15 cellular contexts compared by ENCODE assay signal in genomic region chr20:49161428-49162152, GRCh38. TPM values are rescaled to one million over a fixed set of nuclear protein-coding genes. Genes with fewer than 3 reads are reported as not detected.
A peak's percentile ranks its signal among the peaks of the same experiment; 100 is the strongest.
DNase-seq lines count a peak whose midpoint lies in the region; ATAC-seq and TF ChIP-seq lines count a peak whose summit lies in the region.
"Had no signal": no experiment of that assay in that cellular context is flagged by ENCODE, and none has a peak within 500 bp of the region (broad histone marks: within the 10 kb centered on the region; RNA-seq: fewer than 3 reads in every experiment).

No MANE protein-coding gene starts in this region.

- H3K9me3 ChIP-seq in RWPE2 (ENCODE audit: severe bottlenecking), result no peaks in the 10 kb centered on the region
- H3K9me3 ChIP-seq in upper lobe of left lung, result no peaks in the 10 kb centered on the region
- H3K9me3 ChIP-seq: pancreas had no signal

- H3K4me1 ChIP-seq in RWPE2 (ENCODE audit: insufficient read depth, poor library complexity, severe bottlenecking) (peaks cover 3% of the 10 kb centered on the region), foreskin keratinocyte (peaks cover 4% of the 10 kb centered on the region), upper lobe of left lung (peaks cover 1 to 16% (median 7%) of the 10 kb centered on the region in 4 donors)

- no peak for TF ChIP-seq EP300 in upper lobe of left lung (IDR thresholded peaks at IDR 0.05)

- H3K27me3 ChIP-seq in RWPE2 (ENCODE audit: insufficient read depth, poor library complexity, severe bottlenecking), result no peaks in the 10 kb centered on the region
- H3K27me3 ChIP-seq in foreskin keratinocyte, result no peaks in the 10 kb centered on the region
- no peaks in the 10 kb centered on the region for H3K27me3 ChIP-seq in upper lobe of left lung
- H3K27me3 ChIP-seq: pancreas had no signal

- TF ChIP-seq CTCF in RWPE2 (IDR thresholded peaks at IDR 0.05; ENCODE audit: poor library complexity, severe bottlenecking) (no peak), foreskin keratinocyte (conservative IDR thresholded peaks at IDR 0.05) (no peak), type B pancreatic cell (conservative IDR thresholded peaks at IDR 0.05) (no peak), upper lobe of left lung (IDR thresholded peaks at IDR 0.05) (no peak)

- no peak overlapping the region for H3K4me3 Mint-ChIP-seq in stimulated activated naive CD8-positive, alpha-beta T cell treated with anti-CD3 and anti-CD28 coated beads, Interleukin-15, Interleukin-2, amounts not matched to agents 100 ng/mL and 50 ng/mL, for 24 hours
- no peak overlapping the region for H3K4me3 Mint-ChIP-seq in stimulated activated naive CD8-positive, alpha-beta T cell treated with anti-CD3 and anti-CD28 coated beads, Interleukin-15, amount 100 ng/mL, for 72 hours
- no peak overlapping the region for H3K4me3 Mint-ChIP-seq in type B pancreatic cell
- H3K4me3 Mint-ChIP-seq: stimulated activated memory B cell treated with anti-CD40 and anti-IgM and Interleukin-4, amounts not matched to agents 10 μg/mL and 1 μg/mL and 100 μg/mL, for 72 hours had no signal

- no peak for DNase-seq in stimulated activated naive CD8-positive, alpha-beta T cell treated with anti-CD3 and anti-CD28 coated beads, Interleukin-15, amount 100 ng/mL, for 72 hours
- DNase-seq in RWPE2 (ENCODE audit: low spot score) (no peak), foreskin keratinocyte (peak; percentile 10 to 49), type B pancreatic cell (ENCODE audit: extremely low spot score, unreplicated experiment) (no peak), upper lobe of left lung (no peak), NCI-H1417 treated with DMSO at 0.1 percent for 48 hours (lab: John Stamatoyannopoulos, UW) (no peak), HK-2 (ENCODE audit: unreplicated experiment) (no peak)
- DNase-seq: activated naive CD4-positive, alpha-beta T cell treated with Interleukin-2 at 50 U/mL for 16 hours; left cardiac atrium; NCI-H187; NCI-H510A treated with DMSO at 0.1 percent for 48 hours; pancreas had no signal

- peaks cover 49% of the 10 kb centered on the region for H3K4me1 Mint-ChIP-seq in stimulated activated naive CD8-positive, alpha-beta T cell treated with anti-CD3 and anti-CD28 coated beads, Interleukin-15, Interleukin-2, amounts not matched to agents 100 ng/mL and 50 ng/mL, for 24 hours (ENCODE audit: low read depth)
- H3K4me1 Mint-ChIP-seq in stimulated activated naive CD8-positive, alpha-beta T cell treated with anti-CD3 and anti-CD28 coated beads, Interleukin-15, amount 100 ng/mL, for 72 hours, result peaks cover 64% of the 10 kb centered on the region
- H3K4me1 Mint-ChIP-seq in type B pancreatic cell (ENCODE audit: unreplicated experiment), result peaks cover 11% of the 10 kb centered on the region

- no peak overlapping the region for H3K27ac ChIP-seq in RWPE2 (ENCODE audit: poor library complexity, severe bottlenecking)
- peak overlapping the region; percentile 14 for H3K27ac ChIP-seq in foreskin keratinocyte
- H3K27ac ChIP-seq in upper lobe of left lung, result no peak overlapping the region
- H3K27ac ChIP-seq: pancreas had no signal

- no peaks in the 10 kb centered on the region for H3K9me3 Mint-ChIP-seq in stimulated activated naive CD8-positive, alpha-beta T cell treated with anti-CD3 and anti-CD28 coated beads, Interleukin-15, Interleukin-2, amounts not matched to agents 100 ng/mL and 50 ng/mL, for 24 hours
- no peaks in the 10 kb centered on the region for H3K9me3 Mint-ChIP-seq in stimulated activated naive CD8-positive, alpha-beta T cell treated with anti-CD3 and anti-CD28 coated beads, Interleukin-15, amount 100 ng/mL, for 72 hours
- H3K9me3 Mint-ChIP-seq in type B pancreatic cell, result no peaks in the 10 kb centered on the region
- H3K9me3 Mint-ChIP-seq: stimulated activated memory B cell treated with anti-CD40 and anti-IgM and Interleukin-4, amounts not matched to agents 10 μg/mL and 1 μg/mL and 100 μg/mL, for 72 hours had no signal

- H3K27ac Mint-ChIP-seq in stimulated activated naive CD8-positive, alpha-beta T cell treated with anti-CD3 and anti-CD28 coated beads, Interleukin-15, Interleukin-2, amounts not matched to agents 100 ng/mL and 50 ng/mL, for 24 hours, result peak overlapping the region; percentile 52
- no peak overlapping the region for H3K27ac Mint-ChIP-seq in stimulated activated naive CD8-positive, alpha-beta T cell treated with anti-CD3 and anti-CD28 coated beads, Interleukin-15, amount 100 ng/mL, for 72 hours
- peak overlapping the region; percentile 37 for H3K27ac Mint-ChIP-seq in type B pancreatic cell
- H3K27ac Mint-ChIP-seq: stimulated activated memory B cell treated with anti-CD40 and anti-IgM and Interleukin-4, amounts not matched to agents 10 μg/mL and 1 μg/mL and 100 μg/mL, for 72 hours had no signal

- H3K36me3 ChIP-seq in RWPE2 (ENCODE audit: low read depth) (peaks cover 76% of the 10 kb centered on the region), upper lobe of left lung (peaks cover 0 to 39% (median 20%) of the 10 kb centered on the region in 4 donors)
- H3K36me3 ChIP-seq: pancreas had no signal

- no peaks in the 10 kb centered on the region for H3K27me3 Mint-ChIP-seq in stimulated activated naive CD8-positive, alpha-beta T cell treated with anti-CD3 and anti-CD28 coated beads, Interleukin-15, Interleukin-2, amounts not matched to agents 100 ng/mL and 50 ng/mL, for 24 hours
- H3K27me3 Mint-ChIP-seq in stimulated activated naive CD8-positive, alpha-beta T cell treated with anti-CD3 and anti-CD28 coated beads, Interleukin-15, amount 100 ng/mL, for 72 hours, result no peaks in the 10 kb centered on the region
- H3K27me3 Mint-ChIP-seq in type B pancreatic cell, result no peaks in the 10 kb centered on the region
- H3K27me3 Mint-ChIP-seq: stimulated activated memory B cell treated with anti-CD40 and anti-IgM and Interleukin-4, amounts not matched to agents 10 μg/mL and 1 μg/mL and 100 μg/mL, for 72 hours had no signal

- peaks cover 41% of the 10 kb centered on the region for H3K36me3 Mint-ChIP-seq in stimulated activated naive CD8-positive, alpha-beta T cell treated with anti-CD3 and anti-CD28 coated beads, Interleukin-15, Interleukin-2, amounts not matched to agents 100 ng/mL and 50 ng/mL, for 24 hours (ENCODE audit: low read depth)
- peaks cover 10% of the 10 kb centered on the region for H3K36me3 Mint-ChIP-seq in type B pancreatic cell

- H3K4me3 ChIP-seq in RWPE2 (ENCODE audit: severe bottlenecking) (no peak overlapping the region), upper lobe of left lung (no peak overlapping the region)
- H3K4me3 ChIP-seq: pancreas had no signal

- no peak for ATAC-seq in stimulated activated naive CD8-positive, alpha-beta T cell treated with anti-CD3 and anti-CD28 coated beads, Interleukin-15, amount 100 ng/mL, for 72 hours
- ATAC-seq in RWPE2 (ENCODE audit: low read depth) (peak; percentile 77), foreskin keratinocyte (peak; percentile 57), upper lobe of left lung (ENCODE audit: low FRiP score in 2 of 2) (no peak)
- ATAC-seq: SK-N-SH treated with all-trans-retinoic acid at 6 μM for 48 hours; stimulated activated memory B cell treated with anti-CD40 and anti-IgM and Interleukin-4, amounts not matched to agents 10 μg/mL and 1 μg/mL and 100 μg/mL, for 72 hours had no signal

- TF ChIP-seq POLR2A in upper lobe of left lung (IDR thresholded peaks at IDR 0.05), result no peak

- 75 to 85% methylated on average over 6 of the region's 6 CpGs for WGBS in upper lobe of left lung, 2 donors

RNA-seq across cellular contexts. Expression of gene STAU1, which starts 26.5 kb away (rescaled TPM):
- 72.4 and 73.3 TPM in 2 replicates for total RNA-seq in foreskin keratinocyte
- 36.5 and 40.5 TPM in 2 replicates for polyA plus RNA-seq in foreskin keratinocyte
- 73.4 and 79.8 TPM in 2 replicates for total RNA-seq in type B pancreatic cell (ENCODE audit: low replicate concordance)
- 10 to 100 TPM; 69.1 to 97.7 (median 73.5) TPM for total RNA-seq in upper lobe of left lung

RNA-seq across cellular contexts. Expression of gene DDX27, which starts 57.6 kb away (rescaled TPM):
- total RNA-seq in foreskin keratinocyte (47.2 and 51.5 TPM in 2 replicates), type B pancreatic cell (ENCODE audit: low replicate concordance) (34.3 and 40.6 TPM in 2 replicates), upper lobe of left lung (10 to 100 TPM; 26.7 to 43.0 (median 31.0) TPM)
- 32.9 and 38.0 TPM in 2 replicates for polyA plus RNA-seq in foreskin keratinocyte

Comparison
In these comparisons a context has a peak if more than half of its experiments do, and no peak if none do; other contexts are left out.
1. H3K27ac Mint-ChIP-seq: peak in stimulated activated naive CD8-positive, alpha-beta T cell treated with anti-CD3 and anti-CD28 coated beads, Interleukin-15, Interleukin-2, amounts not matched to agents 100 ng/mL and 50 ng/mL, for 24 hours (single experiment) and type B pancreatic cell (single experiment); none in stimulated activated naive CD8-positive, alpha-beta T cell treated with anti-CD3 and anti-CD28 coated beads, Interleukin-15, amount 100 ng/mL, for 72 hours (0 of 2).
2. ATAC-seq: peak in RWPE2 (single experiment) and foreskin keratinocyte (single experiment); none in stimulated activated naive CD8-positive, alpha-beta T cell treated with anti-CD3 and anti-CD28 coated beads, Interleukin-15, amount 100 ng/mL, for 72 hours (single experiment) and upper lobe of left lung (0 of 2).
3. DNase-seq: peak in foreskin keratinocyte (2 of 2); none in stimulated activated naive CD8-positive, alpha-beta T cell treated with anti-CD3 and anti-CD28 coated beads, Interleukin-15, amount 100 ng/mL, for 72 hours (0 of 2), RWPE2 (single experiment), type B pancreatic cell (single experiment), upper lobe of left lung (0 of 2), NCI-H1417 treated with DMSO at 0.1 percent for 48 hours (single experiment) and HK-2 (single experiment).